ENCODE assay signal across 21 cellular contexts in genomic region chr6:46756469-46757205, GRCh38. TPM values are rescaled to one million over a fixed set of nuclear protein-coding genes. Genes with fewer than 3 reads are reported as not detected.
DNase-seq lines count a peak whose midpoint lies in the region; ATAC-seq and TF ChIP-seq lines count a peak whose summit lies in the region.
"Had no signal": no experiment of that assay in that cellular context is flagged by ENCODE, and none has a peak within 500 bp of the region (broad histone marks: within the 10 kb centered on the region; RNA-seq: fewer than 3 reads in every experiment).

No MANE protein-coding gene starts in this region.

- H3K4me3 ChIP-seq in fibroblast of mammary gland (ENCODE audit: control insufficient read depth, low read depth, low read length): no peak overlapping the region

- peak; percentile 28 for DNase-seq in Daoy (ENCODE audit: low read depth)
- peak; percentile 56 for DNase-seq in M059J (ENCODE audit: low read depth)
- peak; percentile 33 for DNase-seq in fibroblast of mammary gland (ENCODE audit: low read depth)
- peak; percentile 65 for DNase-seq in myocyte (ENCODE audit: low read depth)
- no peak for DNase-seq in SKM-1 (lab: John Stamatoyannopoulos, UW; ENCODE audit: unreplicated experiment)
- no peak for DNase-seq in NCI-H2171 treated with DMSO at 0.1 percent for 48 hours (lab: John Stamatoyannopoulos, UW)
- DNase-seq in OCI-M1 (lab: John Stamatoyannopoulos, UW): no peak
- DNase-seq: activated CD4-positive, alpha-beta T cell treated with anti-CD3 and anti-CD28 coated beads for 48 hours; activated naive CD4-positive, alpha-beta T cell treated with Interleukin-2 at 50 U/mL for 16 hours; activated T-cell treated with anti-CD3 and anti-CD28 coated beads for 4 hours; anterior cingulate cortex; CD8-positive, alpha-beta T cell; effector memory CD8-positive, alpha-beta T cell; NCI-H2081 treated with DMSO at 0.1 percent for 48 hours; stimulated activated CD4-positive, alpha-beta T cell treated with anti-CD3 and anti-CD28 coated beads, Interleukin-4, amount 100 ng/mL, for 1 hour had no signal

- no peak for ATAC-seq in GM19023 (IDR thresholded peaks at IDR 0.05; ENCODE audit: unreplicated experiment)
- ATAC-seq: CD8-positive, alpha-beta T cell; effector memory CD8-positive, alpha-beta T cell had no signal

- TF ChIP-seq CTCF in fibroblast of mammary gland (conservative IDR thresholded peaks at IDR 0.05; ENCODE audit: control insufficient read depth, insufficient read depth, low read depth, low read length): no peak

RNA-seq across cellular contexts. Expression of gene ANKRD66, which starts 9.9 kb away (rescaled TPM):
- not detected in 2 replicates for total RNA-seq in Daoy (2014; rRNA removed; shearing (Covaris generic))
- total RNA-seq in M059J (2014; rRNA removed; shearing (Covaris generic)): not detected in 2 replicates
- not detected in 2 replicates for total RNA-seq in myocyte
- not detected for polyA plus RNA-seq in myocyte (2012)
- total RNA-seq: CD8-positive, alpha-beta T cell; H4; liver; osteocyte; skeletal muscle tissue; urinary bladder had no signal
- polyA plus RNA-seq: liver, urinary bladder had no signal

RNA-seq across cellular contexts. Expression of gene PLA2G7, which starts 21.5 kb away (rescaled TPM):
- not detected in 2 replicates for total RNA-seq in Daoy (2014; rRNA removed; shearing (Covaris generic))
- 0.20 and 0.57 TPM in 2 replicates for total RNA-seq in M059J (2014; rRNA removed; shearing (Covaris generic))
- total RNA-seq in myocyte: not detected in 2 replicates
- not detected for polyA plus RNA-seq in myocyte (2012)
- total RNA-seq: CD8-positive, alpha-beta T cell; H4; osteocyte had no signal

RNA-seq across cellular contexts. Expression of gene MEP1A, which starts 36.6 kb away (rescaled TPM):
- not detected in 2 replicates for total RNA-seq in Daoy (2014; rRNA removed; shearing (Covaris generic))
- total RNA-seq in M059J (2014; rRNA removed; shearing (Covaris generic)): not detected in 2 replicates
- not detected in 2 replicates for total RNA-seq in myocyte
- polyA plus RNA-seq in myocyte (2012): not detected
- total RNA-seq: CD8-positive, alpha-beta T cell; osteocyte; skeletal muscle tissue; urinary bladder had no signal
- polyA plus RNA-seq: urinary bladder had no signal

Comparison
In these comparisons a context has a peak if more than half of its experiments do, and no peak if none do; other contexts are left out.
1. DNase-seq: peak in Daoy (single experiment), M059J (single experiment), fibroblast of mammary gland (single experiment) and myocyte (single experiment); none in SKM-1 (single experiment), NCI-H2171 treated with DMSO at 0.1 percent for 48 hours (single experiment) and OCI-M1 (single experiment).